Comparison of ENCODE assay signal across 8 cellular contexts in genomic region chr20:45857114-45857835, GRCh38. TPM values are rescaled to one million over a fixed set of nuclear protein-coding genes. Genes with fewer than 3 reads are reported as not detected.
DNase-seq lines count a peak whose midpoint lies in the region; FAIRE-seq and TF ChIP-seq lines count a peak whose summit lies in the region.

TSS of gene ACOT8 (minus strand) at chr20:45857392. CDS start at chr20:45857315, 77 bp downstream.
TSS of gene ZSWIM3 (plus strand) at chr20:45857614. CDS start at chr20:45857826, 212 bp downstream.

- H3K4me3 ChIP-seq in MM.1S (ENCODE audit: low read length) (peak within 1 kb of the TSS; percentile 92), neuron (ENCODE audit: low read length) (peak within 1 kb of the TSS; percentile 77)

- H2AFZ ChIP-seq in MM.1S (ENCODE audit: low read length) (peak within 1 kb of the TSS; percentile 96), neuron (ENCODE audit: low read depth, low read length) (peak within 1 kb of the TSS; percentile 21)

- H3K27ac ChIP-seq in MM.1S (ENCODE audit: low read length) = peak within 1 kb of the TSS; percentile 47; the same call in 1 of the 2 replicates

- no peaks in the 10 kb centered on the region for H3K9me3 ChIP-seq in MM.1S (replicated peaks; ENCODE audit: insufficient read depth, low read length)
- no peaks in the 10 kb centered on the region for H3K9me3 ChIP-seq in neuron (ENCODE audit: low read length)

- H3K27me3 ChIP-seq in MM.1S (replicated peaks; ENCODE audit: insufficient read depth, low read length) (no peaks in the 10 kb centered on the region), neuron (ENCODE audit: insufficient read depth, low read length) (no peaks in the 10 kb centered on the region)

- H3F3A ChIP-seq in MM.1S (ENCODE audit: insufficient read depth, low read length) = no peaks in the 10 kb centered on the region

- H3K4me2 ChIP-seq in MM.1S (ENCODE audit: low read depth, low read length) = peak within 1 kb of the TSS; percentile 94

- H3K4me1 ChIP-seq in MM.1S (ENCODE audit: low read length) (peaks cover 6% of the 10 kb centered on the region), neuron (ENCODE audit: insufficient read depth, low read length) (peaks cover 19% of the 10 kb centered on the region)

- DNase-seq in GDM1 (lab: John Stamatoyannopoulos, UW) = peak; percentile 98
- peak; percentile 100 for DNase-seq in HCEC 1CT
- peak; percentile 100 for DNase-seq in MM.1S
- peak; percentile 97 for DNase-seq in SHP77 treated with DMSO at 0.1 percent for 48 hours (lab: John Stamatoyannopoulos, UW)
- peak; percentile 44 to 74 (median 66) for DNase-seq in activated naive CD4-positive, alpha-beta T cell (lab: John Stamatoyannopoulos, UW)
- peak; percentile 86 to 97 for DNase-seq in frontal cortex (ENCODE audit: low spot score in 2 of 2)
- DNase-seq in stromal cell of bone marrow (ENCODE audit: low read depth) = peak; percentile 100

- H3K36me3 ChIP-seq in MM.1S (replicated peaks; ENCODE audit: insufficient read depth, low read length) (no peaks in the 10 kb centered on the region), neuron (ENCODE audit: insufficient read depth, low read length) (peaks cover 4% of the 10 kb centered on the region)

- peak within 1 kb of the TSS; percentile 81 for H3K9ac ChIP-seq in MM.1S (ENCODE audit: low read length)

- TF ChIP-seq CTCF in MM.1S (IDR thresholded peaks at IDR 0.05; ENCODE audit: low read length) = no peak

- FAIRE-seq in frontal cortex (lab: Jason Lieb, UNC) = peak; percentile 54

- H4K20me1 ChIP-seq in MM.1S (ENCODE audit: insufficient read depth, low read length) = no peaks in the 10 kb centered on the region

- no peaks in the 10 kb centered on the region for H3K9me2 ChIP-seq in MM.1S (replicated peaks; ENCODE audit: insufficient read depth, low read length)

- peaks cover 36% of the 10 kb centered on the region for H3K79me2 ChIP-seq in MM.1S (ENCODE audit: low read length)

RNA-seq across cellular contexts. Expression of gene ACOT8, which starts in this region (rescaled TPM):
- total RNA-seq in frontal cortex = 32.6 TPM

RNA-seq across cellular contexts. Expression of gene ZSWIM3, which starts in this region (rescaled TPM):
- 13.9 TPM for total RNA-seq in frontal cortex

Comparison
In these comparisons a context has a peak if more than half of its experiments do, and no peak if none do; other contexts are left out.
1. Peak in every context shown above with its lines: DNase-seq, H3K4me3 ChIP-seq and H3K27ac ChIP-seq.